In the genomic region with DNA sequence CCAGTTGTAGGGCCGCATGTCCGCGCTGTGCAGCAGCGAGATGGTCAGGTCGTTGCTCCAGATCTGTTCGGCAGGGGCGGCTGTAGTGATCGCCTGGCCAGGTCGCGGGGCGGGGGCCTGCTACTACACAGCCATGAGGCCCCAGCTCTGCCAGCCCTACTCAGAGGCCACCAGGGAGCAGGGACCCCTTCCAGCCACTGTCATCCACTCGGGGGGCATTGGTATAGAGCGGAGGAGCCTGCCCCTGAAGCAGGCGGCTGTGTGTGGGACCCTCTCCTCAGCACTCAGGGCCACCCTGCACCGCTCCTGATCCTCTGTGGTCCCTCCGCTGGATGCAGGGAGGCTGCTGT, we compare ENCODE assay signal across 9 cellular contexts. TPM values are rescaled to one million over a fixed set of nuclear protein-coding genes. Genes with fewer than 3 reads are reported as not detected.
DNase-seq lines count a peak whose midpoint lies in the region; ATAC-seq and TF ChIP-seq lines count a peak whose summit lies in the region.
"Had no signal": no experiment of that assay in that cellular context is flagged by ENCODE, and none has a peak within 500 bp of the region (broad histone marks: within the 10 kb centered on the region; RNA-seq: fewer than 3 reads in every experiment).

No MANE protein-coding gene starts in this region.

- no peak overlapping the region for H3K27ac ChIP-seq in hepatocyte

- no peak overlapping the region for H3K4me3 ChIP-seq in hepatocyte

- H4K20me1 ChIP-seq in hepatocyte (ENCODE audit: insufficient read depth, poor library complexity, severe bottlenecking), result peaks cover 4% of the 10 kb centered on the region

- no peak overlapping the region for H2AFZ ChIP-seq in hepatocyte

- H3K27me3 Mint-ChIP-seq in T-helper 1 cell treated with Interleukin-12 subunit alpha and Interleukin-12 subunit beta and Interleukin-4 antibody, amounts not matched to agents 30 μg/mL and 1 μg/mL, for 36 hours (ENCODE audit: low read depth), result no peaks in the 10 kb centered on the region
- no peaks in the 10 kb centered on the region for H3K27me3 Mint-ChIP-seq in activated CD4-positive, alpha-beta memory T cell treated with anti-CD3 and anti-CD28 coated beads, Interleukin-2, amount 10 ng/mL, durations not matched to agents 7 days and 5 days
- no peaks in the 10 kb centered on the region for H3K27me3 Mint-ChIP-seq in stimulated activated naive B cell treated with anti-CD40 and anti-IgM and Interleukin-4, amounts not matched to agents 10 μg/mL and 1 μg/mL and 100 μg/mL, for 72 hours

- no peaks in the 10 kb centered on the region for H3K9me3 ChIP-seq in hepatocyte (ENCODE audit: low read depth)

- no peaks in the 10 kb centered on the region for H3K9me3 Mint-ChIP-seq in T-helper 1 cell treated with Interleukin-12 subunit alpha and Interleukin-12 subunit beta and Interleukin-4 antibody, amounts not matched to agents 30 μg/mL and 1 μg/mL, for 36 hours
- no peaks in the 10 kb centered on the region for H3K9me3 Mint-ChIP-seq in activated CD4-positive, alpha-beta memory T cell treated with anti-CD3 and anti-CD28 coated beads, Interleukin-2, amount 10 ng/mL, durations not matched to agents 7 days and 5 days
- no peaks in the 10 kb centered on the region for H3K9me3 Mint-ChIP-seq in stimulated activated naive B cell treated with anti-CD40 and anti-IgM and Interleukin-4, amounts not matched to agents 10 μg/mL and 1 μg/mL and 100 μg/mL, for 72 hours

- no peak for DNase-seq in T-helper 1 cell
- no peak for DNase-seq in activated CD4-positive, alpha-beta memory T cell treated with anti-CD3 and anti-CD28 coated beads, Interleukin-2, amount 10 ng/mL, durations not matched to agents 7 days and 5 days
- DNase-seq in hepatocyte (ENCODE audit: low spot score), result no peak
- no peak for DNase-seq in stimulated activated naive B cell treated with anti-CD40 and anti-IgM and Interleukin-4, amounts not matched to agents 10 μg/mL and 1 μg/mL and 100 μg/mL, for 72 hours
- no peak for DNase-seq in cortex of kidney (lab: John Stamatoyannopoulos, UW)
- DNase-seq in NCI-H187 treated with DMSO at 0.1 percent for 48 hours (lab: John Stamatoyannopoulos, UW), result no peak
- DNase-seq in SW 1271 (lab: John Stamatoyannopoulos, UW), result no peak
- DNase-seq: amniotic stem cell had no signal

- no peak for ATAC-seq in stimulated activated naive B cell treated with anti-CD40 and anti-IgM and Interleukin-4, amounts not matched to agents 10 μg/mL and 1 μg/mL and 100 μg/mL, for 72 hours (replicated peaks)

- WGBS in hepatocyte (ENCODE audit: low lambda C conversion rate, missing lambda C conversion rate), result 98% methylated on average over 15 of the region's 16 CpGs

- no peaks in the 10 kb centered on the region for H3K9me2 ChIP-seq in hepatocyte (replicated peaks; ENCODE audit: insufficient read depth)

- peaks cover 24% of the 10 kb centered on the region for H3K79me2 ChIP-seq in hepatocyte

- peaks cover 13% of the 10 kb centered on the region for H3K36me3 Mint-ChIP-seq in T-helper 1 cell treated with Interleukin-12 subunit alpha and Interleukin-12 subunit beta and Interleukin-4 antibody, amounts not matched to agents 30 μg/mL and 1 μg/mL, for 36 hours (ENCODE audit: low read depth)
- H3K36me3 Mint-ChIP-seq in activated CD4-positive, alpha-beta memory T cell treated with anti-CD3 and anti-CD28 coated beads, Interleukin-2, amount 10 ng/mL, durations not matched to agents 7 days and 5 days (ENCODE audit: low read depth), result peaks cover 30% of the 10 kb centered on the region
- H3K36me3 Mint-ChIP-seq in stimulated activated naive B cell treated with anti-CD40 and anti-IgM and Interleukin-4, amounts not matched to agents 10 μg/mL and 1 μg/mL and 100 μg/mL, for 72 hours, result peaks cover 26 to 36% of the 10 kb centered on the region in 2 donors

- no peak overlapping the region for H3K27ac Mint-ChIP-seq in T-helper 1 cell treated with Interleukin-12 subunit alpha and Interleukin-12 subunit beta and Interleukin-4 antibody, amounts not matched to agents 30 μg/mL and 1 μg/mL, for 36 hours
- H3K27ac Mint-ChIP-seq in activated CD4-positive, alpha-beta memory T cell treated with anti-CD3 and anti-CD28 coated beads, Interleukin-2, amount 10 ng/mL, durations not matched to agents 7 days and 5 days, result peak overlapping the region; percentile 52
- no peak overlapping the region for H3K27ac Mint-ChIP-seq in stimulated activated naive B cell treated with anti-CD40 and anti-IgM and Interleukin-4, amounts not matched to agents 10 μg/mL and 1 μg/mL and 100 μg/mL, for 72 hours

- peak overlapping the region; percentile 98 for H3K4me2 ChIP-seq in hepatocyte

- peaks cover 3% of the 10 kb centered on the region for H3K4me1 Mint-ChIP-seq in T-helper 1 cell treated with Interleukin-12 subunit alpha and Interleukin-12 subunit beta and Interleukin-4 antibody, amounts not matched to agents 30 μg/mL and 1 μg/mL, for 36 hours (ENCODE audit: low read depth)
- H3K4me1 Mint-ChIP-seq in activated CD4-positive, alpha-beta memory T cell treated with anti-CD3 and anti-CD28 coated beads, Interleukin-2, amount 10 ng/mL, durations not matched to agents 7 days and 5 days, result peaks cover 18% of the 10 kb centered on the region
- peaks cover 13 to 22% of the 10 kb centered on the region in 2 donors for H3K4me1 Mint-ChIP-seq in stimulated activated naive B cell treated with anti-CD40 and anti-IgM and Interleukin-4, amounts not matched to agents 10 μg/mL and 1 μg/mL and 100 μg/mL, for 72 hours

- H3K27me3 ChIP-seq in hepatocyte, result no peaks in the 10 kb centered on the region

- no peak for TF ChIP-seq CTCF in hepatocyte (IDR thresholded peaks at IDR 0.05; ENCODE audit: poor library complexity)

- H3K4me1 ChIP-seq in hepatocyte (ENCODE audit: insufficient read depth), result peaks cover 12% of the 10 kb centered on the region

- POLR2A ChIA-PET in activated CD4-positive, alpha-beta memory T cell treated with anti-CD3 and anti-CD28 coated beads, Interleukin-2, amount 10 ng/mL, durations not matched to agents 7 days and 5 days (lab: Charles Lee), result interaction anchor here (0.7 to 2.0 kb wide), 3 partner anchors 41 to 172 kb away, joined by 3 to 11 read pairs (median 8); a partner anchor contains a TSS

- H3K36me3 ChIP-seq in hepatocyte (replicated peaks; ENCODE audit: insufficient read depth, low read depth), result no peaks in the 10 kb centered on the region

- CTCF ChIA-PET in activated CD4-positive, alpha-beta memory T cell treated with anti-CD3 and anti-CD28 coated beads, Interleukin-2, amount 10 ng/mL, durations not matched to agents 7 days and 5 days (lab: Charles Lee), result interaction anchor here (7.2 kb wide), 1 partner anchor 90 kb away, joined by 149 read pairs; a partner anchor contains a TSS

- peak overlapping the region; percentile 61 for H3K4me3 Mint-ChIP-seq in T-helper 1 cell treated with Interleukin-12 subunit alpha and Interleukin-12 subunit beta and Interleukin-4 antibody, amounts not matched to agents 30 μg/mL and 1 μg/mL, for 36 hours
- H3K4me3 Mint-ChIP-seq in activated CD4-positive, alpha-beta memory T cell treated with anti-CD3 and anti-CD28 coated beads, Interleukin-2, amount 10 ng/mL, durations not matched to agents 7 days and 5 days, result peak overlapping the region; percentile 67
- H3K4me3 Mint-ChIP-seq in stimulated activated naive B cell treated with anti-CD40 and anti-IgM and Interleukin-4, amounts not matched to agents 10 μg/mL and 1 μg/mL and 100 μg/mL, for 72 hours, result peak overlapping the region; percentile 32 to 81

RNA-seq across cellular contexts. Expression of a gene that starts 1.7 kb away (rescaled TPM):
- 100 to 1,000 TPM; 118 to 119 TPM for total RNA-seq in activated CD4-positive, alpha-beta memory T cell treated with anti-CD3 and anti-CD28 coated beads, Interleukin-2, amount 10 ng/mL, durations not matched to agents 7 days and 5 days
- 141 and 179 TPM in 2 replicates for total RNA-seq in hepatocyte
- 160 and 172 TPM in 2 replicates for polyA plus RNA-seq in hepatocyte

RNA-seq across cellular contexts. Expression of a gene that starts 2.2 kb away (rescaled TPM):
- 1 to 10 TPM; 1.5 to 3.2 TPM for total RNA-seq in activated CD4-positive, alpha-beta memory T cell treated with anti-CD3 and anti-CD28 coated beads, Interleukin-2, amount 10 ng/mL, durations not matched to agents 7 days and 5 days
- 5.7 and 15.7 TPM in 2 replicates for total RNA-seq in hepatocyte
- polyA plus RNA-seq in hepatocyte, result 15.4 and 15.7 TPM in 2 replicates

RNA-seq across cellular contexts. Expression of a gene that starts 9.2 kb away (rescaled TPM):
- 1 to 10 TPM; 2.5 to 2.9 TPM for total RNA-seq in activated CD4-positive, alpha-beta memory T cell treated with anti-CD3 and anti-CD28 coated beads, Interleukin-2, amount 10 ng/mL, durations not matched to agents 7 days and 5 days
- 1.6 and 4.1 TPM in 2 replicates for total RNA-seq in hepatocyte
- polyA plus RNA-seq in hepatocyte, result 27.4 and 36.8 TPM in 2 replicates

RNA-seq across cellular contexts. Expression of a gene that starts 34.4 kb away (rescaled TPM):
- total RNA-seq in activated CD4-positive, alpha-beta memory T cell treated with anti-CD3 and anti-CD28 coated beads, Interleukin-2, amount 10 ng/mL, durations not matched to agents 7 days and 5 days, result 10 to 100 TPM; 44.2 to 45.4 TPM
- total RNA-seq in hepatocyte, result 56.0 and 56.4 TPM in 2 replicates
- polyA plus RNA-seq in hepatocyte, result 290 and 383 TPM in 2 replicates

RNA-seq across cellular contexts. Expression of a gene that starts 39.9 kb away (rescaled TPM):
- 1 to 10 TPM in 1 of 2 experiments, under 1 TPM in 1; 0.98 to 1.0 TPM for total RNA-seq in activated CD4-positive, alpha-beta memory T cell treated with anti-CD3 and anti-CD28 coated beads, Interleukin-2, amount 10 ng/mL, durations not matched to agents 7 days and 5 days
- 0.04 and 0.13 TPM in 2 replicates for total RNA-seq in hepatocyte
- 0.47 and 2.2 TPM in 2 replicates for polyA plus RNA-seq in hepatocyte
